In the genomic region with DNA sequence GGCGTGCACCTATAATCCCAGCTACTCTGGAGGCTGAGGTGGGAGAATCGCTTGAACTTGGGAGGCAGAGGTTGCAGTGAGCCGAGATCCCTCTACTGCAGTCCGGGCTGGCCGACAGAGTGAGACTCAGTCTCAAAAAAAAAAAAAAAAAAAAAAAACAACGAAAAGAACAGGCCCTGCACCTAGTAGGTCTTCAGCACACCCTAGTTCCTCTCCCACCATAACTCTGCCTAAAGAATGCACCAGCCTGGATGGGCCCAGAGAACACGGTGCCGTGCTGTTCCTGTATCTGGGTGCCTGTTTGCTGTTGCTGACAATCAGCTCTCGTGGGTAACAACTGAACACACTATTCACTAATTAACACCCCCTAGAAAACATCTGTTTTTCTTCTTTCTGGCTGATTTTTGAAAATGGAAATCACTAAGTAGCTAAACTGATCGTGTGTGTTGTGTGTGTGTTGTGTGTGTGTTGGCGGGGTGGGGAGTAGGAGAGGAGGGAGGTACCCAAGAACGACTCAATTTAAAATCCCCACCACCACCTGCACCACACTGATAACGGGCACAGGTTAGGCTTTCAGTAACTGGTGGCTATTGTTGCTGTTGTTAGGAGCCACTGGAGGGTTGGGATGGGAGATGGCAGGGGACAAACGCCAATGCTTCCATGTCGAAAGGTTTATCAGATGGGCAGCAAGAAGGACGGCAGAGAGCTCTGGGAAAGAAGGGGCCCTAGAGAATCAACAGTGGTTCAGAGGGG, we compare ENCODE assay signal across 2 cellular contexts.
TF ChIP-seq lines count a peak whose summit lies in the region.

No MANE protein-coding gene starts in this region.

TF ChIP-seq in GM23338, 12 proteins besides CTCF, POLR2A, EP300 and RAD21 (continues in another document):
- TF ChIP-seq POLR2AphosphoS5 (IDR thresholded peaks at IDR 0.05; ENCODE audit: low read depth) (no peak), CREB1 (CRISPR knock-in tag; IDR thresholded peaks at IDR 0.05; ENCODE audit: low read depth) (no peak), ZNF462 (CRISPR knock-in tag; IDR thresholded peaks at IDR 0.05) (no peak), NANOG (IDR thresholded peaks at IDR 0.05; ENCODE audit: borderline replicate concordance) (no peak), STAT1 (IDR thresholded peaks at IDR 0.05; ENCODE audit: unreplicated experiment) (no peak), EZH2 (IDR thresholded peaks at IDR 0.05; ENCODE audit: low read depth, unreplicated experiment) (no peak)
- TF ChIP-seq, protein P1, sequence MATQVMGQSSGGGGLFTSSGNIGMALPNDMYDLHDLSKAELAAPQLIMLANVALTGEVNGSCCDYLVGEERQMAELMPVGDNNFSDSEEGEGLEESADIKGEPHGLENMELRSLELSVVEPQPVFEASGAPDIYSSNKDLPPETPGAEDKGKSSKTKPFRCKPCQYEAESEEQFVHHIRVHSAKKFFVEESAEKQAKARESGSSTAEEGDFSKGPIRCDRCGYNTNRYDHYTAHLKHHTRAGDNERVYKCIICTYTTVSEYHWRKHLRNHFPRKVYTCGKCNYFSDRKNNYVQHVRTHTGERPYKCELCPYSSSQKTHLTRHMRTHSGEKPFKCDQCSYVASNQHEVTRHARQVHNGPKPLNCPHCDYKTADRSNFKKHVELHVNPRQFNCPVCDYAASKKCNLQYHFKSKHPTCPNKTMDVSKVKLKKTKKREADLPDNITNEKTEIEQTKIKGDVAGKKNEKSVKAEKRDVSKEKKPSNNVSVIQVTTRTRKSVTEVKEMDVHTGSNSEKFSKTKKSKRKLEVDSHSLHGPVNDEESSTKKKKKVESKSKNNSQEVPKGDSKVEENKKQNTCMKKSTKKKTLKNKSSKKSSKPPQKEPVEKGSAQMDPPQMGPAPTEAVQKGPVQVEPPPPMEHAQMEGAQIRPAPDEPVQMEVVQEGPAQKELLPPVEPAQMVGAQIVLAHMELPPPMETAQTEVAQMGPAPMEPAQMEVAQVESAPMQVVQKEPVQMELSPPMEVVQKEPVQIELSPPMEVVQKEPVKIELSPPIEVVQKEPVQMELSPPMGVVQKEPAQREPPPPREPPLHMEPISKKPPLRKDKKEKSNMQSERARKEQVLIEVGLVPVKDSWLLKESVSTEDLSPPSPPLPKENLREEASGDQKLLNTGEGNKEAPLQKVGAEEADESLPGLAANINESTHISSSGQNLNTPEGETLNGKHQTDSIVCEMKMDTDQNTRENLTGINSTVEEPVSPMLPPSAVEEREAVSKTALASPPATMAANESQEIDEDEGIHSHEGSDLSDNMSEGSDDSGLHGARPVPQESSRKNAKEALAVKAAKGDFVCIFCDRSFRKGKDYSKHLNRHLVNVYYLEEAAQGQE (IDR thresholded peaks at IDR 0.05; ENCODE audit: unreplicated experiment) = no peak

TF ChIP-seq in K562, 482 proteins besides CTCF, POLR2A, EP300 and RAD21:
- peak; percentile 22; the same call in 1 of the 2 replicates for TF ChIP-seq MTA2 (IDR thresholded peaks at IDR 0.05; ENCODE audit: low read depth)
- TF ChIP-seq CBFA2T3 (IDR thresholded peaks at IDR 0.05) = peak; percentile 65
- peak; percentile 51 for TF ChIP-seq DPF2 (IDR thresholded peaks at IDR 0.05)
- peak; percentile 53 for TF ChIP-seq TAL1 (IDR thresholded peaks at IDR 0.05)
- TF ChIP-seq ZEB2 (IDR thresholded peaks at IDR 0.05) = 0 out of 2 replicates have a peak, but pooled peaks have one; percentile 21
- peak; percentile 78 for TF ChIP-seq ARID1B (IDR thresholded peaks at IDR 0.05)
- TF ChIP-seq TEAD4 (IDR thresholded peaks at IDR 0.05; ENCODE audit: low read length) = no peak
- TF ChIP-seq TEAD4 (CRISPR knock-in tag; IDR thresholded peaks at IDR 0.05; ENCODE audit: borderline replicate concordance) = no peak
- no peak for TF ChIP-seq CHD2 (IDR thresholded peaks at IDR 0.05; ENCODE audit: low read depth, low read length)
- TF ChIP-seq HMGXB4 (CRISPR knock-in tag; IDR thresholded peaks at IDR 0.05) = no peak
- TF ChIP-seq ZNF324 (CRISPR knock-in tag; IDR thresholded peaks at IDR 0.05) = no peak
- TF ChIP-seq TCF3 (CRISPR knock-in tag; IDR thresholded peaks at IDR 0.05) = peak; percentile 74
- TF ChIP-seq ZNF407 (IDR thresholded peaks at IDR 0.05; ENCODE audit: low read depth) = peak; percentile 45; the same call in 1 of the 2 replicates
- TF ChIP-seq, protein P2, sequence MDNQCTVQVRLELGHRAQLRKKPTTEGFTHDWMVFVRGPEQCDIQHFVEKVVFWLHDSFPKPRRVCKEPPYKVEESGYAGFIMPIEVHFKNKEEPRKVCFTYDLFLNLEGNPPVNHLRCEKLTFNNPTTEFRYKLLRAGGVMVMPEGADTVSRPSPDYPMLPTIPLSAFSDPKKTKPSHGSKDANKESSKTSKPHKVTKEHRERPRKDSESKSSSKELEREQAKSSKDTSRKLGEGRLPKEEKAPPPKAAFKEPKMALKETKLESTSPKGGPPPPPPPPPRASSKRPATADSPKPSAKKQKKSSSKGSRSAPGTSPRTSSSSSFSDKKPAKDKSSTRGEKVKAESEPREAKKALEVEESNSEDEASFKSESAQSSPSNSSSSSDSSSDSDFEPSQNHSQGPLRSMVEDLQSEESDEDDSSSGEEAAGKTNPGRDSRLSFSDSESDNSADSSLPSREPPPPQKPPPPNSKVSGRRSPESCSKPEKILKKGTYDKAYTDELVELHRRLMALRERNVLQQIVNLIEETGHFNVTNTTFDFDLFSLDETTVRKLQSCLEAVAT (IDR thresholded peaks at IDR 0.05) = no peak
- peak in 1 of 2 experiments; percentile 14; a peak in 1 of 4 replicates for TF ChIP-seq TRIM24 (IDR thresholded peaks at IDR 0.05)
- no peak for TF ChIP-seq L3MBTL2 (IDR thresholded peaks at IDR 0.05)
- peak; percentile 90; the same call in 1 of the 2 replicates for TF ChIP-seq ZKSCAN1 (IDR thresholded peaks at IDR 0.05; ENCODE audit: low read depth, low read length)
- TF ChIP-seq, protein P3, sequence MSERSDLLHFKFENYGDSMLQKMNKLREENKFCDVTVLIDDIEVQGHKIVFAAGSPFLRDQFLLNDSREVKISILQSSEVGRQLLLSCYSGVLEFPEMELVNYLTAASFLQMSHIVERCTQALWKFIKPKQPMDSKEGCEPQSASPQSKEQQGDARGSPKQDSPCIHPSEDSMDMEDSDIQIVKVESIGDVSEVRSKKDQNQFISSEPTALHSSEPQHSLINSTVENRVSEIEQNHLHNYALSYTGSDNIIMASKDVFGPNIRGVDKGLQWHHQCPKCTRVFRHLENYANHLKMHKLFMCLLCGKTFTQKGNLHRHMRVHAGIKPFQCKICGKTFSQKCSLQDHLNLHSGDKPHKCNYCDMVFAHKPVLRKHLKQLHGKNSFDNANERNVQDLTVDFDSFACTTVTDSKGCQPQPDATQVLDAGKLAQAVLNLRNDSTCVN (CRISPR knock-in tag; IDR thresholded peaks at IDR 0.05) = no peak
- TF ChIP-seq SMARCA4 (IDR thresholded peaks at IDR 0.05) = 0 out of 2 replicates have a peak, but pooled peaks have one; percentile 17
- TF ChIP-seq MYBL2 (IDR thresholded peaks at IDR 0.05; ENCODE audit: low read depth) = 0 out of 2 replicates have a peak, but pooled peaks have one; percentile 11
- no peak for TF ChIP-seq MYBL2 (CRISPR knock-in tag; IDR thresholded peaks at IDR 0.05; ENCODE audit: borderline replicate concordance)
